In the genomic region with DNA sequence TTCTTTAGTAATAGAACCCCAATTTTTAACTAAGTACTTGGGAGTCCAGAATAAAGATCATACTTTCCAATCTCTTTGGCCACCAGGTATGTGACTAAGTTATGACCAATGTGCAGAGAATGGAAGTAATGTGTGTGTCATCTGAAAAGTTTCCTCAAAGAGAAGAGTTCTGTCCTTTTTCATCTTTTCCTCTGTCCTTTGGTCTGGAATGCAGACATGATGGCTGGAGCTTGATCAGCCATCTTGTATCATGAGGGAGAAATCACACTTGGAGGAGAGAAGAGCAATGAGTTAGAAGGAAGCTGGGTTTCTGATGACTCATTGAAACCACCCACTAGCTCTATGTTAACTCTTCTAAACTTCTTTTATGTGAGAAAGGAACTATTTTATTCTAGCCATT, we compare ENCODE assay signal across 21 cellular contexts. TPM values are rescaled to one million over a fixed set of nuclear protein-coding genes. Genes with fewer than 3 reads are reported as not detected.
DNase-seq lines count a peak whose midpoint lies in the region; ATAC-seq and TF ChIP-seq lines count a peak whose summit lies in the region.
"Had no signal": no experiment of that assay in that cellular context is flagged by ENCODE, and none has a peak within 500 bp of the region (broad histone marks: within the 10 kb centered on the region; RNA-seq: fewer than 3 reads in every experiment).

No MANE protein-coding gene starts in this region.

- H3K4me1 Mint-ChIP-seq in HFFc6 (ENCODE audit: low read depth) = peaks cover 72% of the 10 kb centered on the region
- peaks cover 35% of the 10 kb centered on the region for H3K4me1 Mint-ChIP-seq in activated naive CD4-positive, alpha-beta T cell treated with anti-CD3 and anti-CD28 coated beads for 36 hours (ENCODE audit: low read depth)

- DNase-seq in Caki2 (ENCODE audit: low read depth) = peak; percentile 22
- DNase-seq in HFFc6 = peak; percentile 23
- DNase-seq in RPMI7951 (ENCODE audit: low read depth) = peak; percentile 38
- peak; percentile 52 for DNase-seq in epithelial cell of esophagus (ENCODE audit: low read depth)
- DNase-seq in activated naive CD4-positive, alpha-beta T cell (lab: John Stamatoyannopoulos, UW) = no peak
- DNase-seq in NCI-H1092 (lab: John Stamatoyannopoulos, UW) = no peak
- DNase-seq in activated naive CD4-positive, alpha-beta T cell treated with anti-CD3 and anti-CD28 coated beads for 36 hours = no peak
- DNase-seq in left lobe of liver (ENCODE audit: low spot score) = no peak
- DNase-seq: activated CD4-positive, alpha-beta T cell treated with anti-CD3 and anti-CD28 coated beads for 36 hours; C1 segment of cervical spinal cord; cerebellar nuclear complex; effector CD4-positive, alpha-beta T cell; GF-D8; kidney glomerular epithelial cell; NCI-H1694; NCI-H2171; nucleus accumbens; SIG-M5 had no signal

- H3K9me3 Mint-ChIP-seq in HFFc6 = peaks cover 19% of the 10 kb centered on the region
- H3K9me3 Mint-ChIP-seq in activated naive CD4-positive, alpha-beta T cell treated with anti-CD3 and anti-CD28 coated beads for 36 hours = peaks cover 7% of the 10 kb centered on the region

- in situ Hi-C loops in Caki2 (cut with HindIII; ENCODE audit: low pct_unique_long_range_greater_than_20kb, low sequenced_read_pairs) = no loop called here

- no peak for TF ChIP-seq CTCF in HFFc6 (IDR thresholded peaks at IDR 0.05)
- no peak for TF ChIP-seq CTCF in epithelial cell of esophagus (IDR thresholded peaks at IDR 0.05; ENCODE audit: insufficient read depth, low read depth, low read length, missing control alignments)

- no peak overlapping the region for H3K27ac Mint-ChIP-seq in HFFc6
- no peak overlapping the region for H3K27ac Mint-ChIP-seq in activated naive CD4-positive, alpha-beta T cell treated with anti-CD3 and anti-CD28 coated beads for 36 hours
- H3K27ac Mint-ChIP-seq: activated CD4-positive, alpha-beta T cell treated with anti-CD3 and anti-CD28 coated beads for 36 hours; activated naive CD8-positive, alpha-beta T cell had no signal

- peaks cover 16% of the 10 kb centered on the region for H3K36me3 Mint-ChIP-seq in HFFc6 (ENCODE audit: low read depth)
- H3K36me3 Mint-ChIP-seq in activated naive CD4-positive, alpha-beta T cell treated with anti-CD3 and anti-CD28 coated beads for 36 hours (ENCODE audit: low read depth) = no peaks in the 10 kb centered on the region
- H3K36me3 Mint-ChIP-seq: stimulated activated effector memory CD8-positive, alpha-beta T cell treated with anti-CD3 and anti-CD28 coated beads, Interleukin-12 subunit alpha, Interleukin-12 subunit beta, amount 100 ng/mL, for 72 hours had no signal

- no peak overlapping the region for H3K4me3 ChIP-seq in epithelial cell of esophagus (ENCODE audit: low read length)
- H3K4me3 ChIP-seq: suprapubic skin had no signal

- no peak overlapping the region for H3K4me3 Mint-ChIP-seq in HFFc6
- no peak overlapping the region for H3K4me3 Mint-ChIP-seq in activated naive CD4-positive, alpha-beta T cell treated with anti-CD3 and anti-CD28 coated beads for 36 hours
- H3K4me3 Mint-ChIP-seq: activated CD4-positive, alpha-beta T cell treated with anti-CD3 and anti-CD28 coated beads for 36 hours; activated naive CD8-positive, alpha-beta T cell; stimulated activated effector memory CD8-positive, alpha-beta T cell treated with anti-CD3 and anti-CD28 coated beads, Interleukin-12 subunit alpha, Interleukin-12 subunit beta, amount 100 ng/mL, for 72 hours had no signal

- CTCF ChIA-PET in activated naive CD4-positive, alpha-beta T cell treated with anti-CD3 and anti-CD28 coated beads for 36 hours (lab: Charles Lee) = interaction anchor here (1.3 kb wide), 1 partner anchor 43 kb away, joined by 3 read pairs; no protein-coding TSS in a partner anchor

- no peaks in the 10 kb centered on the region; the same call in 1 of the 2 replicates for H3K27me3 Mint-ChIP-seq in HFFc6 (ENCODE audit: insufficient read depth)
- H3K27me3 Mint-ChIP-seq in activated naive CD4-positive, alpha-beta T cell treated with anti-CD3 and anti-CD28 coated beads for 36 hours (ENCODE audit: low read depth) = no peaks in the 10 kb centered on the region
- H3K27me3 Mint-ChIP-seq: activated CD4-positive, alpha-beta T cell treated with anti-CD3 and anti-CD28 coated beads for 36 hours; activated naive CD8-positive, alpha-beta T cell had no signal

- intact Hi-C loops in activated naive CD4-positive, alpha-beta T cell treated with anti-CD3 and anti-CD28 coated beads for 36 hours (cut with micrococcal nuclease) = loop anchor here (10.0 kb wide), 3 partner anchors 1108 to 1772 kb away; partner anchors contain the start of genes DUSP1, HRH2 and SFXN1

- ATAC-seq in left lobe of liver = no peak
- ATAC-seq: activated CD4-positive, alpha-beta T cell treated with anti-CD3 and anti-CD28 coated beads for 36 hours; stimulated activated effector memory CD8-positive, alpha-beta T cell treated with anti-CD3 and anti-CD28 coated beads, Interleukin-12 subunit alpha, Interleukin-12 subunit beta, amount 100 ng/mL, for 72 hours had no signal

RNA-seq across cellular contexts. Expression of gene CPEB4, which starts 5.5 kb away (rescaled TPM):
- total RNA-seq in Caki2 (2014; rRNA removed; shearing (Covaris generic); ENCODE audit: low replicate concordance) = 0.90 and 9.8 TPM in 2 replicates
- total RNA-seq in HFFc6 (2021; fragmentation: NEBNext Ultra II Directional; extraction: Animal tissue kit (Norgen Biotek cat#: 25700)) = 10 to 100 TPM; 19.5 to 25.9 (median 22.3) TPM
- total RNA-seq in RPMI7951 (2014; rRNA removed; shearing (Covaris generic)) = 11.2 and 12.5 TPM in 2 replicates
- 1 to 10 TPM; 7.6 to 7.8 TPM for total RNA-seq in activated naive CD4-positive, alpha-beta T cell treated with anti-CD3 and anti-CD28 coated beads for 36 hours
- 28.2 TPM for total RNA-seq in left lobe of liver

Comparison
In these comparisons a context has a peak if more than half of its experiments do, and no peak if none do; other contexts are left out.
1. DNase-seq: peak in Caki2 (single experiment), HFFc6 (single experiment), RPMI7951 (single experiment) and epithelial cell of esophagus (single experiment); none in activated naive CD4-positive, alpha-beta T cell (0 of 4), NCI-H1092 (single experiment), activated naive CD4-positive, alpha-beta T cell treated with anti-CD3 and anti-CD28 coated beads for 36 hours (single experiment) and left lobe of liver (single experiment).